8 cellular contexts compared by ENCODE assay signal in the genomic region with DNA sequence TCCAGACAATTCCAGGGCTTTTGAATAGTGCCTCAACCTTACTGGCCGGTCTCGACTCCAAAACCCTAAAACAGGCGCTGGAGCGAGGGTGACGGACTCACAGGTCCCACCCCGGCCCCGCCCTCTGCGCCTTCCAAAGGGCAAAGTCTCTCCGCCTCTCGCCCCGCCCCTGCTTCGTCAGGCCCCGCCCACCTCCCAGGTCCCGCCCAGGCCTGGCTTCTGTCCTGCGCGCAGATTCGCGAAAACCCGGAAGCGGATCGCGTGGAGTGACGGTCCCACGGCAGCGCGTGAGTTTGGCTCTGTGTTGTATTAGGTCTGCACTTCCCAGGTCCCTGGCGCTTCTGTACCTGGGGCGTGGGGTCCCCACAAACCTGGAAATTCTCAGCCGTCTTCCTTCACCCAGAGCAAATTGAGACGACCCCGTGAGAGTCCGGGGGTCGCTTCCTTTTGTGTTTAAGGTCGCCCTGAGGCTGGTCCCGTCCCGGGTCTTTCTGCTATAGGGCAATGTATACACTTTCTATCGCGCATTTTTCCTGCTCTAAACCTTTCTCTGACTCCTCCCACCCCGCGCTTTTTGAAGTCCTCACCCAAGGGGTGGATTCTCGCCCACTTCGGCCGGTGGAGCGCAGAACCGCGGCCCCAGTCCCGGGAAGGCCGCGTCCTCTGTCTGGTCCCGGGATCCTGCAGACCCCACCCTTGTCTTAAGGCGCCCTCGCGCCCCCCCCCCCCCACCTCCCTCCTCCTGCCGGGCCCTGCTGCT. TPM values are rescaled to one million over a fixed set of nuclear protein-coding genes. Genes with fewer than 3 reads are reported as not detected.
A peak's percentile ranks its signal among the peaks of the same experiment; 100 is the strongest.
DNase-seq lines count a peak whose midpoint lies in the region; FAIRE-seq and TF ChIP-seq lines count a peak whose summit lies in the region.

A gene (plus strand): TSS at position 231 of the 760 bp plus-strand sequence. CDS start 16,090 bp downstream, outside the sequence.

- H3K4me3 Mint-ChIP-seq in T-helper 2 cell treated with Interferon-gamma antibody and Interleukin-4, amounts not matched to agents 5 μg/mL and 100 μg/mL, for 36 hours = peak within 1 kb of the TSS; percentile 85
- H3K4me3 Mint-ChIP-seq in astrocyte (ENCODE audit: unreplicated experiment) = peak within 1 kb of the TSS; percentile 98

- intact Hi-C loops in vagina (cut with DNase I) = no loop called here

- peak within 1 kb of the TSS; percentile 83 for H3K27ac Mint-ChIP-seq in T-helper 2 cell treated with Interferon-gamma antibody and Interleukin-4, amounts not matched to agents 5 μg/mL and 100 μg/mL, for 36 hours
- peak within 1 kb of the TSS; percentile 87 for H3K27ac Mint-ChIP-seq in astrocyte (ENCODE audit: unreplicated experiment)

- no peaks in the 10 kb centered on the region for H3K27me3 ChIP-seq in astrocyte (ENCODE audit: insufficient read depth, low read length)
- H3K27me3 ChIP-seq in hepatocyte = no peaks in the 10 kb centered on the region
- no peaks in the 10 kb centered on the region for H3K27me3 ChIP-seq in vagina

- no peaks in the 10 kb centered on the region for H3K4me1 ChIP-seq in astrocyte (ENCODE audit: insufficient read depth, low read length)
- H3K4me1 ChIP-seq in hepatocyte (ENCODE audit: insufficient read depth) = peaks cover 5% of the 10 kb centered on the region
- peaks cover 15% of the 10 kb centered on the region for H3K4me1 ChIP-seq in vagina

- H3K4me1 Mint-ChIP-seq in T-helper 2 cell treated with Interferon-gamma antibody and Interleukin-4, amounts not matched to agents 5 μg/mL and 100 μg/mL, for 36 hours (ENCODE audit: low read depth) = peaks cover 14% of the 10 kb centered on the region
- peaks cover 3% of the 10 kb centered on the region for H3K4me1 Mint-ChIP-seq in astrocyte (ENCODE audit: low read depth, unreplicated experiment)

- peaks cover 51% of the 10 kb centered on the region for H3K9me3 Mint-ChIP-seq in T-helper 2 cell treated with Interferon-gamma antibody and Interleukin-4, amounts not matched to agents 5 μg/mL and 100 μg/mL, for 36 hours
- peaks cover 12% of the 10 kb centered on the region for H3K9me3 Mint-ChIP-seq in astrocyte (ENCODE audit: unreplicated experiment)

- H3K36me3 ChIP-seq in astrocyte (ENCODE audit: insufficient read depth, low read length) (no peaks in the 10 kb centered on the region), hepatocyte (replicated peaks; ENCODE audit: insufficient read depth, low read depth) (no peaks in the 10 kb centered on the region), vagina (no peaks in the 10 kb centered on the region)

- H3K9ac ChIP-seq in astrocyte (ENCODE audit: low read length) = peak within 1 kb of the TSS; percentile 84

- no peaks in the 10 kb centered on the region for H3K27me3 Mint-ChIP-seq in T-helper 2 cell treated with Interferon-gamma antibody and Interleukin-4, amounts not matched to agents 5 μg/mL and 100 μg/mL, for 36 hours (ENCODE audit: low read depth)
- H3K27me3 Mint-ChIP-seq in astrocyte (ENCODE audit: low read depth, unreplicated experiment) = peaks cover 1% of the 10 kb centered on the region

- H3K4me3 ChIP-seq in astrocyte (ENCODE audit: insufficient read depth, low read depth, low read length) (peak within 1 kb of the TSS; percentile 76), hepatocyte (peak within 1 kb of the TSS; percentile 65), vagina (peak within 1 kb of the TSS; percentile 78 to 85)

- peaks cover 29% of the 10 kb centered on the region for H3K36me3 Mint-ChIP-seq in T-helper 2 cell treated with Interferon-gamma antibody and Interleukin-4, amounts not matched to agents 5 μg/mL and 100 μg/mL, for 36 hours (ENCODE audit: low read depth)
- H3K36me3 Mint-ChIP-seq in astrocyte (ENCODE audit: low read depth, unreplicated experiment) = peaks cover 4% of the 10 kb centered on the region

- no peaks in the 10 kb centered on the region for H3K9me2 ChIP-seq in hepatocyte (replicated peaks; ENCODE audit: insufficient read depth)

- no peak for FAIRE-seq in astrocyte (lab: Jason Lieb, UNC)

- H3K9me3 ChIP-seq in astrocyte (ENCODE audit: insufficient read depth, low read depth, low read length) (no peaks in the 10 kb centered on the region), hepatocyte (ENCODE audit: low read depth) (no peaks in the 10 kb centered on the region), vagina (no peaks in the 10 kb centered on the region)

- no peaks in the 10 kb centered on the region for H3K79me2 ChIP-seq in astrocyte (ENCODE audit: insufficient read depth, low read length)
- peaks cover 29% of the 10 kb centered on the region for H3K79me2 ChIP-seq in hepatocyte

- DNase-seq in DMS79 (lab: John Stamatoyannopoulos, UW) = peak; percentile 70
- DNase-seq in GOT3 (lab: John Stamatoyannopoulos, UW) = peak; percentile 10
- peak; percentile 46 for DNase-seq in NCI-H1092 treated with DMSO at 0.1 percent for 48 hours (lab: John Stamatoyannopoulos, UW)
- peak; percentile 85 for DNase-seq in T-helper 2 cell treated with Interferon-gamma antibody and Interleukin-4, amounts not matched to agents 5 μg/mL and 100 μg/mL, for 36 hours (ENCODE audit: low spot score)
- peak; percentile 60 for DNase-seq in astrocyte (ENCODE audit: low read depth)
- peak; percentile 96 for DNase-seq in hepatocyte (ENCODE audit: low spot score)
- peak; percentile 56 for DNase-seq in renal cortical epithelial cell (ENCODE audit: low read depth)
- peak in 1 of 2 donors; percentile 93 for DNase-seq in vagina (ENCODE audit: extremely low spot score in 2 of 2)

- H3K27ac ChIP-seq in astrocyte (ENCODE audit: low read depth, low read length) = peak within 1 kb of the TSS; percentile 41
- H3K27ac ChIP-seq in hepatocyte = peak within 1 kb of the TSS; percentile 96
- H3K27ac ChIP-seq in vagina = peak within 1 kb of the TSS; percentile 76

- H4K20me1 ChIP-seq in astrocyte (ENCODE audit: insufficient read depth, low read length) (no peaks in the 10 kb centered on the region), hepatocyte (ENCODE audit: insufficient read depth, poor library complexity, severe bottlenecking) (no peaks in the 10 kb centered on the region)

- H2AFZ ChIP-seq in astrocyte (ENCODE audit: low read depth, low read length) = peak within 1 kb of the TSS; percentile 97
- peak within 1 kb of the TSS; percentile 90 for H2AFZ ChIP-seq in hepatocyte

- 1% methylated on average over 33 of the region's 54 CpGs for WGBS in hepatocyte (ENCODE audit: low lambda C conversion rate, missing lambda C conversion rate)

- no peak for TF ChIP-seq CTCF in astrocyte (IDR thresholded peaks at IDR 0.05; ENCODE audit: insufficient read depth, low read depth, low read length)
- no peak for TF ChIP-seq CTCF in hepatocyte (IDR thresholded peaks at IDR 0.05; ENCODE audit: poor library complexity)
- TF ChIP-seq CTCF in vagina (IDR thresholded peaks at IDR 0.05) = no peak

- H3K4me2 ChIP-seq in astrocyte (ENCODE audit: low read length) = peak within 1 kb of the TSS; percentile 89
- peak within 1 kb of the TSS; percentile 95 for H3K4me2 ChIP-seq in hepatocyte

- peak in 1 of 2 donors; percentile 6 for TF ChIP-seq POLR2A in vagina (IDR thresholded peaks at IDR 0.05)

RNA-seq across cellular contexts. Expression of the gene that starts here (rescaled TPM):
- total RNA-seq in astrocyte (3.7 and 4.1 TPM in 2 replicates), hepatocyte (7.7 and 8.6 TPM in 2 replicates), renal cortical epithelial cell (5.4 and 11.7 TPM in 2 replicates), vagina (4.2 TPM)
- polyA plus RNA-seq in hepatocyte = 2.3 and 2.8 TPM in 2 replicates

Comparison
In these comparisons a context has a peak if more than half of its experiments do, and no peak if none do; other contexts are left out.
1. H3K27ac ChIP-seq: peak in every context shown above with its lines; median percentile 96 in hepatocyte; 76 in vagina; 41 in astrocyte.